In the genomic region with DNA sequence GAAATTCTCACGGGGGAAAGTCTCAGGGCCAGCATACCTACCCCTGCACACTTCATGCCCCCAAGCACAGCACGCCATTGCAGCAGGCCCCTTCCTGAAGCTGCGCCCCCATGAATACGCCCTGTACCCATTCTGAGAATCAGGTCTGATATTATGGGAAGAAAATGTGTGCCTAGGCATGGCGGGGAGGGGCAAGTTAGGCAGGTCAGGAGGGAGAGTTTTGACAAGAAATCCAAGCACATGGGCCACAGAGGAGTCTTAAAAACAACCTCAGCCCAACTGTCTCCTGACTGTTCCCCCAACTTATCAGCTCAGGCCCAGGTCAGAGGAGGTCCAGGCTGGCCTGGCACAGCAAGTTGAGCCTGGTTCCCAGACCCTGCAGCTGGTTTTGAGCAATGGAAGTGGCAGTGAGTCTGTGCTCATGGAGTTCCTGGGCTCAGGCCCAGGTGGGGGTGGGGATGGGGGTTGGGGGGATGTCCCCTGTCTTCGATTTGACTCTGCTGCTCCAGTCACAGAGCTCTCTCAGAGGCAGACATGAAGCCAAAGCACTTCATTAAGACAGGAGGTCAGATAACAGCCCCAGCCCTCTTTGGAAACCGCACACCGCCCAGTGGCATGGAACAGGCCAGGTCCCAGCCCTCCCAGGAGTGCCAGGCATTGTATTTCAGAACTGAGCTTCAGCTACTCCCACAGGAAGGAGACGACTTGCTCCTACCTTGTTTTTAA, we compare ENCODE assay signal across 9 cellular contexts. TPM values are rescaled to one million over a fixed set of nuclear protein-coding genes. Genes with fewer than 3 reads are reported as not detected.
DNase-seq lines count a peak whose midpoint lies in the region; ATAC-seq and TF ChIP-seq lines count a peak whose summit lies in the region.
"Had no signal": no experiment of that assay in that cellular context is flagged by ENCODE, and none has a peak within 500 bp of the region (broad histone marks: within the 10 kb centered on the region; RNA-seq: fewer than 3 reads in every experiment).

No MANE protein-coding gene starts in this region.

- 68 to 69% (median 68%) methylated on average over 9 of the region's 9 CpGs for WGBS in heart left ventricle, 4 donors

- DNase-seq in NCI-H2171 treated with DMSO at 0.1 percent for 48 hours (lab: John Stamatoyannopoulos, UW) (peak; percentile 28), NCI-H2171 (lab: John Stamatoyannopoulos, UW) (no peak), NCI-H226 (peak; percentile 48), heart left ventricle (peak in 4 of 5 donors; percentile 53 to 81 (median 68)), uterus (no peak)
- DNase-seq in CD4-positive, alpha-beta memory T cell, result no peak
- DNase-seq: NCI-H146 had no signal

- no peaks in the 10 kb centered on the region for H3K27me3 ChIP-seq in heart left ventricle
- H3K27me3 ChIP-seq in uterus, result no peaks in the 10 kb centered on the region
- no peaks in the 10 kb centered on the region for H3K27me3 ChIP-seq in CD4-positive, alpha-beta memory T cell (ENCODE audit: insufficient read depth, low read length)

- intact Hi-C loops in heart left ventricle (cut with DNase I), result loop anchor here in 1 of 10 donors (1.0 kb wide), 1 partner anchor 21 kb away; a partner anchor contains a TSS
- intact Hi-C loops in uterus (cut with DNase I; ENCODE audit: low total_unique reads), result no loop called here
- intact Hi-C loops in CD4-positive, alpha-beta memory T cell (cut with micrococcal nuclease), result no loop called here

- H3K9me3 Mint-ChIP-seq in CD4-positive, alpha-beta memory T cell, result no peaks in the 10 kb centered on the region

- H3K9me3 ChIP-seq in heart left ventricle (no peaks in the 10 kb centered on the region), uterus (no peaks in the 10 kb centered on the region)
- H3K9me3 ChIP-seq in CD4-positive, alpha-beta memory T cell (ENCODE audit: control insufficient read depth in 1 of 2, low read length in 2 of 2), result no peaks in the 10 kb centered on the region

- H3K4me1 ChIP-seq in heart left ventricle (peaks cover 0 to 41% (median 22%) of the 10 kb centered on the region in 12 donors), uterus (no peaks in the 10 kb centered on the region)
- no peaks in the 10 kb centered on the region for H3K4me1 ChIP-seq in CD4-positive, alpha-beta memory T cell (ENCODE audit: insufficient read depth, low read length)

- H3K27me3 Mint-ChIP-seq in CD4-positive, alpha-beta memory T cell, result no peaks in the 10 kb centered on the region

- H3K36me3 ChIP-seq in heart left ventricle, result no peaks in the 10 kb centered on the region
- H3K36me3 ChIP-seq in uterus, result no peaks in the 10 kb centered on the region
- H3K36me3 ChIP-seq in CD4-positive, alpha-beta memory T cell (ENCODE audit: insufficient read depth, low read length), result no peaks in the 10 kb centered on the region

- TF ChIP-seq CTCF in heart left ventricle (IDR thresholded peaks at IDR 0.05) (no peak), uterus (IDR thresholded peaks at IDR 0.05) (no peak)

- H3K36me3 Mint-ChIP-seq in CD4-positive, alpha-beta memory T cell, result no peaks in the 10 kb centered on the region

- ATAC-seq in heart left ventricle, result peak; percentile 88 to 95 (median 94)
- ATAC-seq in HG03521 (IDR thresholded peaks at IDR 0.05; ENCODE audit: unreplicated experiment), result no peak
- ATAC-seq in HG03280 (IDR thresholded peaks at IDR 0.05; ENCODE audit: unreplicated experiment), result no peak

- TF ChIP-seq POLR2A in heart left ventricle (IDR thresholded peaks at IDR 0.05), result no peak
- TF ChIP-seq POLR2A in uterus (IDR thresholded peaks at IDR 0.05), result no peak

- CTCF ChIA-PET in CD4-positive, alpha-beta memory T cell (lab: Charles Lee; ENCODE audit: partially characterized antibody), result no interaction called here

- H3K27ac ChIP-seq in heart left ventricle, result peak overlapping the region; percentile 6 to 83 (median 66)
- H3K27ac ChIP-seq in uterus, result peak overlapping the region; percentile 21 to 29
- H3K27ac ChIP-seq in CD4-positive, alpha-beta memory T cell (ENCODE audit: low read depth, low read length), result no peak overlapping the region

- H3K4me3 ChIP-seq in heart left ventricle (no peak overlapping the region), uterus (no peak overlapping the region)
- H3K4me3 ChIP-seq in CD4-positive, alpha-beta memory T cell (ENCODE audit: low read length in 2 of 2), result no peak overlapping the region

- H3K4me1 Mint-ChIP-seq in CD4-positive, alpha-beta memory T cell, result no peaks in the 10 kb centered on the region

- POLR2A ChIA-PET in CD4-positive, alpha-beta memory T cell (lab: Charles Lee; ENCODE audit: partially characterized antibody), result no interaction called here

- no peak overlapping the region for H3K4me3 Mint-ChIP-seq in CD4-positive, alpha-beta memory T cell

- no peak overlapping the region for H3K27ac Mint-ChIP-seq in CD4-positive, alpha-beta memory T cell

RNA-seq across cellular contexts. Expression of a gene that starts 20.6 kb away (rescaled TPM):
- total RNA-seq in heart left ventricle, result 10 to 100 TPM in 8 of 9 donors, 1 to 10 TPM in 1; 7.5 to 25.0 (median 17.3) TPM
- polyA plus RNA-seq in heart left ventricle, result 1 to 10 TPM; 6.4 to 7.4 TPM
- total RNA-seq in uterus, result 10 to 100 TPM in 3 of 4 donors, 1 to 10 TPM in 1; 8.5 to 56.8 (median 20.2) TPM
- total RNA-seq in CD4-positive, alpha-beta memory T cell, result 1 to 10 TPM; 1.0 to 1.2 TPM
- under 1 TPM; 0.39 to 0.49 TPM for polyA plus RNA-seq in CD4-positive, alpha-beta memory T cell

Comparison
In these comparisons a context has a peak if more than half of its experiments do, and no peak if none do; other contexts are left out.
1. DNase-seq: peak in NCI-H2171 treated with DMSO at 0.1 percent for 48 hours (single experiment), NCI-H226 (single experiment) and heart left ventricle (4 of 5); none in NCI-H2171 (single experiment), uterus (0 of 2) and CD4-positive, alpha-beta memory T cell (0 of 5).
2. ATAC-seq: peak in heart left ventricle (4 of 4); none in HG03521 (single experiment) and HG03280 (single experiment).